In genomic region chr6:26322645-26323482, GRCh38 we compare ENCODE assay signal across 8 cellular contexts. TPM values are rescaled to one million over a fixed set of nuclear protein-coding genes. Genes with fewer than 3 reads are reported as not detected.
DNase-seq lines count a peak whose midpoint lies in the region; ATAC-seq and TF ChIP-seq lines count a peak whose summit lies in the region.

No MANE protein-coding gene starts in this region.

- H3K4me3 ChIP-seq in ACC112 (ENCODE audit: low read depth, low read length) (peak overlapping the region; percentile 79), Karpas-422 (ENCODE audit: low read length) (peak overlapping the region; percentile 62), prostate gland (peak overlapping the region; percentile 19 to 31)

- H3K27me3 ChIP-seq in ACC112 (ENCODE audit: insufficient read depth, low read length): no peaks in the 10 kb centered on the region
- H3K27me3 ChIP-seq in Karpas-422 (ENCODE audit: low read length): no peaks in the 10 kb centered on the region
- peaks cover 3% of the 10 kb centered on the region for H3K27me3 ChIP-seq in prostate gland (replicated peaks; ENCODE audit: insufficient read depth)

- H3K4me1 Mint-ChIP-seq in activated naive CD8-positive, alpha-beta T cell (ENCODE audit: low read depth): peaks cover 31% of the 10 kb centered on the region

- peak overlapping the region; percentile 89 for H3K4me3 Mint-ChIP-seq in activated naive CD8-positive, alpha-beta T cell

- H3K9me3 Mint-ChIP-seq in activated naive CD8-positive, alpha-beta T cell (ENCODE audit: low read depth): no peaks in the 10 kb centered on the region

- no peak overlapping the region; the same call in 1 of the 2 replicates for H3K9ac ChIP-seq in Karpas-422 (ENCODE audit: low read length)

- H4K20me1 ChIP-seq in Karpas-422 (ENCODE audit: insufficient read depth, low read depth, low read length): no peaks in the 10 kb centered on the region

- H3K27ac ChIP-seq in ACC112 (ENCODE audit: low read depth, low read length): peak overlapping the region; percentile 78
- H3K27ac ChIP-seq in Karpas-422 (ENCODE audit: low read length): no peak overlapping the region
- H3K27ac ChIP-seq in prostate gland: no peak overlapping the region

- DNase-seq in Karpas-422: peak; percentile 91
- peak; percentile 90 for DNase-seq in RKO (ENCODE audit: low spot score)
- no peak for DNase-seq in Right ventricle myocardium superior
- DNase-seq in prostate gland (ENCODE audit: low spot score): no peak
- no peak for DNase-seq in mesenteric fat pad (ENCODE audit: low spot score)

- H2AFZ ChIP-seq in ACC112 (ENCODE audit: low read length, unreplicated experiment) (no peak overlapping the region), Karpas-422 (ENCODE audit: low read length) (no peak overlapping the region)

- H3K4me1 ChIP-seq in ACC112 (ENCODE audit: control insufficient read depth, insufficient read depth, low read length, unreplicated experiment): no peaks in the 10 kb centered on the region
- H3K4me1 ChIP-seq in Karpas-422 (ENCODE audit: low read length): peaks cover 12% of the 10 kb centered on the region
- no peaks in the 10 kb centered on the region for H3K4me1 ChIP-seq in prostate gland (replicated peaks)

- H3K4me2 ChIP-seq in Karpas-422 (ENCODE audit: low read depth, low read length, poor library complexity, severe bottlenecking): peak overlapping the region; percentile 62

- H3K79me2 ChIP-seq in ACC112 (ENCODE audit: control insufficient read depth, insufficient read depth, low read length, unreplicated experiment): no peaks in the 10 kb centered on the region
- no peaks in the 10 kb centered on the region for H3K79me2 ChIP-seq in Karpas-422 (ENCODE audit: low read length)

- H3K36me3 ChIP-seq in ACC112 (ENCODE audit: insufficient read depth, low read length) (no peaks in the 10 kb centered on the region), Karpas-422 (ENCODE audit: insufficient read depth, low read length) (no peaks in the 10 kb centered on the region), prostate gland (no peaks in the 10 kb centered on the region)

- TF ChIP-seq POLR2A in prostate gland (IDR thresholded peaks at IDR 0.05): no peak

- peak; percentile 41 for ATAC-seq in GM18498 (IDR thresholded peaks at IDR 0.05; ENCODE audit: unreplicated experiment)
- ATAC-seq in Right ventricle myocardium superior (ENCODE audit: poor library complexity): peak; percentile 80

- H3K36me3 Mint-ChIP-seq in activated naive CD8-positive, alpha-beta T cell: no peaks in the 10 kb centered on the region

- TF ChIP-seq CTCF in prostate gland (IDR thresholded peaks at IDR 0.05): no peak

- H3K9me3 ChIP-seq in Karpas-422 (ENCODE audit: low read length) (no peaks in the 10 kb centered on the region), prostate gland (no peaks in the 10 kb centered on the region)

- no peaks in the 10 kb centered on the region for H3K9me2 ChIP-seq in Karpas-422 (replicated peaks; ENCODE audit: insufficient read depth, low read length)

- 50% methylated on average over 21 of the region's 21 CpGs for WGBS in prostate gland

- intact Hi-C loops in Right ventricle myocardium superior (cut with DNase I): no loop called here
- intact Hi-C loops in prostate gland (cut with DNase I): no loop called here

- H3K27ac Mint-ChIP-seq in activated naive CD8-positive, alpha-beta T cell: peak overlapping the region; percentile 67

- no peaks in the 10 kb centered on the region for H3K27me3 Mint-ChIP-seq in activated naive CD8-positive, alpha-beta T cell

RNA-seq across cellular contexts. Expression of gene BTN3A2, which starts 42.1 kb away (rescaled TPM):
- 40.4 and 41.2 TPM in 2 replicates for total RNA-seq in Karpas-422 (2014; rRNA removed; shearing (Covaris generic); ENCODE audit: low replicate concordance)
- 12.8 TPM for total RNA-seq in Right ventricle myocardium superior
- total RNA-seq in prostate gland: 10 to 100 TPM; 15.9 to 35.9 TPM
- total RNA-seq in mesenteric fat pad: 9.1 TPM

Comparison
In these comparisons a context has a peak if more than half of its experiments do, and no peak if none do; other contexts are left out.
1. H3K4me3 ChIP-seq: peak in every context shown above with its lines; median percentile 79 in ACC112; 62 in Karpas-422; 25 in prostate gland.
2. DNase-seq: peak in Karpas-422 (single experiment) and RKO (single experiment); none in Right ventricle myocardium superior (single experiment), prostate gland (single experiment) and mesenteric fat pad (single experiment).